ENCODE assay signal across 39 cellular contexts in genomic region chr6:40015530-40015929, GRCh38.
"Had no signal": no experiment of that assay in that cellular context is flagged by ENCODE, and none has a peak within 500 bp of the region (broad histone marks: within the 10 kb centered on the region; RNA-seq: fewer than 3 reads in every experiment).

No MANE protein-coding gene starts in this region.

- H3K4me3 Mint-ChIP-seq: activated naive CD4-positive, alpha-beta T cell treated with anti-CD3 and anti-CD28 coated beads for 36 hours; activated naive CD4-positive, alpha-beta T cell treated with anti-CD3 and anti-CD28 coated beads, Interleukin-2, amount 10 ng/mL, durations not matched to agents 7 days and 5 days; activated naive CD4-positive, alpha-beta T cell treated with anti-CD3 and anti-CD28 coated beads, Interleukin-2, amount 50 U/mL, for 24 hours; activated naive CD8-positive, alpha-beta T cell; activated naive CD8-positive, alpha-beta T cell treated with anti-CD3 and anti-CD28 coated beads for 36 hours; activated naive CD8-positive, alpha-beta T cell treated with anti-CD3 and anti-CD28 coated beads, Interleukin-2, amount 10 ng/mL, durations not matched to agents 7 days and 5 days; activated T-cell treated with anti-CD3 and anti-CD28 coated beads, Interleukin-2, amount 50 U/mL, for 24 hours; activated T-cell treated with anti-CD3 and anti-CD28 coated beads, Interleukin-2, amount 50 U/mL, for 4 hours; activated T-cell treated with anti-CD3 and anti-CD28 coated beads, Interleukin-2, amount 50 U/mL, for 72 hours; activated T-helper 1 cell treated with anti-CD3 and anti-CD28 coated beads, Interleukin-12 subunit alpha, Interleukin-12 subunit beta, Interleukin-2, Interleukin-4 antibody, amounts not matched to agents 30 ng/mL and 10 ng/mL and 1 ng/mL, durations not matched to agents 14 hours and 24 hours and 36 hours; activated T-helper 17 cell treated with anti-CD3 and anti-CD28 coated beads, Interleukin-2, amount 50 U/mL, for 72 hours; brain; central memory CD8-positive, alpha-beta T cell had no signal

- H3K27ac Mint-ChIP-seq: activated naive CD4-positive, alpha-beta T cell treated with anti-CD3 and anti-CD28 coated beads for 36 hours; activated naive CD4-positive, alpha-beta T cell treated with anti-CD3 and anti-CD28 coated beads, Interleukin-2, amount 10 ng/mL, durations not matched to agents 7 days and 5 days; activated naive CD4-positive, alpha-beta T cell treated with anti-CD3 and anti-CD28 coated beads, Interleukin-2, amount 50 U/mL, for 24 hours; activated naive CD4-positive, alpha-beta T cell treated with anti-CD3 and anti-CD28 coated beads, Interleukin-2, amount 50 U/mL, for 72 hours; activated naive CD8-positive, alpha-beta T cell; activated naive CD8-positive, alpha-beta T cell treated with anti-CD3 and anti-CD28 coated beads for 36 hours; activated naive CD8-positive, alpha-beta T cell treated with anti-CD3 and anti-CD28 coated beads, Interleukin-2, amount 10 ng/mL, durations not matched to agents 7 days and 5 days; activated T-cell treated with anti-CD3 and anti-CD28 coated beads, Interleukin-2, amount 50 U/mL, for 24 hours; activated T-cell treated with anti-CD3 and anti-CD28 coated beads, Interleukin-2, amount 50 U/mL, for 72 hours; activated T-helper 1 cell treated with anti-CD3 and anti-CD28 coated beads, Interleukin-12 subunit alpha, Interleukin-12 subunit beta, Interleukin-2, Interleukin-4 antibody, amounts not matched to agents 30 ng/mL and 10 ng/mL and 1 ng/mL, durations not matched to agents 14 hours and 24 hours and 36 hours; activated T-helper 17 cell treated with anti-CD3 and anti-CD28 coated beads, Interleukin-2, amount 50 U/mL, for 72 hours; activated T-helper 2 cell treated with anti-CD3 and anti-CD28 coated beads, Interferon-gamma antibody, Interleukin-2, Interleukin-4, amounts not matched to agents 10 μg/mL and 5 μg/mL and 100 μg/mL, durations not matched to agents 14 hours and 24 hours and 36 hours; brain had no signal

- DNase-seq: activated effector memory CD4-positive, alpha-beta T cell treated with anti-CD3 and anti-CD28 coated beads, Interleukin-2, amount 50 U/mL, for 16 hours; activated effector memory CD4-positive, alpha-beta T cell treated with Interleukin-2 at 50 U/mL for 16 hours; activated gamma-delta T cell; activated gamma-delta T cell treated with Interleukin-2 at 50 U/mL for 16 hours; activated naive CD4-positive, alpha-beta T cell; activated naive CD4-positive, alpha-beta T cell treated with anti-CD3 and anti-CD28 coated beads for 36 hours; activated naive CD4-positive, alpha-beta T cell treated with anti-CD3 and anti-CD28 coated beads, Interleukin-2, amount 10 ng/mL, durations not matched to agents 7 days and 5 days; activated naive CD4-positive, alpha-beta T cell treated with anti-CD3 and anti-CD28 coated beads, Interleukin-2, amount 50 U/mL, for 16 hours; activated naive CD4-positive, alpha-beta T cell treated with Interleukin-2 at 50 U/mL for 16 hours; activated naive CD8-positive, alpha-beta T cell treated with anti-CD3 and anti-CD28 coated beads for 36 hours; activated naive CD8-positive, alpha-beta T cell treated with anti-CD3 and anti-CD28 coated beads, Interleukin-2, amount 10 ng/mL, durations not matched to agents 7 days and 5 days; activated T-cell treated with anti-CD3 and anti-CD28 coated beads, Interleukin-2, amount 50 U/mL, for 1 hour; activated T-cell treated with anti-CD3 and anti-CD28 coated beads, Interleukin-2, amount 50 U/mL, for 24 hours; activated T-cell treated with anti-CD3 and anti-CD28 coated beads, Interleukin-2, amount 50 U/mL, for 4 hours; activated T-cell treated with anti-CD3 and anti-CD28 coated beads, Interleukin-2, amount 50 U/mL, for 48 hours; activated T-cell treated with anti-CD3 and anti-CD28 coated beads, Interleukin-2, amount 50 U/mL, for 72 hours; adrenal gland; amniotic stem cell; amygdala; anterior cingulate cortex; aorta; body of pancreas; brain microvascular endothelial cell; caudate nucleus; central memory CD4-positive, alpha-beta T cell; cerebellar nuclear complex had no signal

- H3K4me1 ChIP-seq: adrenal gland, ascending aorta, body of pancreas, breast epithelium had no signal

- H3K27ac ChIP-seq: adrenal gland, ascending aorta, body of pancreas, brain microvascular endothelial cell, breast epithelium, cardiac muscle cell had no signal

- H3K4me3 ChIP-seq: adrenal gland, ascending aorta, body of pancreas, breast epithelium, cardiac muscle cell had no signal

- ATAC-seq: activated naive CD4-positive, alpha-beta T cell treated with anti-CD3 and anti-CD28 coated beads, Interleukin-2, amount 50 U/mL, for 72 hours; activated T-cell treated with anti-CD3 and anti-CD28 coated beads, Interleukin-2, amount 50 U/mL, for 4 hours; activated T-cell treated with anti-CD3 and anti-CD28 coated beads, Interleukin-2, amount 50 U/mL, for 72 hours; activated T-helper 17 cell treated with anti-CD3 and anti-CD28 coated beads, Interleukin-2, amount 50 U/mL, for 72 hours; body of pancreas had no signal

- H3K4me1 Mint-ChIP-seq: activated naive CD4-positive, alpha-beta T cell treated with anti-CD3 and anti-CD28 coated beads, Interleukin-2, amount 10 ng/mL, durations not matched to agents 7 days and 5 days; activated naive CD4-positive, alpha-beta T cell treated with anti-CD3 and anti-CD28 coated beads, Interleukin-2, amount 50 U/mL, for 24 hours; activated naive CD8-positive, alpha-beta T cell treated with anti-CD3 and anti-CD28 coated beads for 36 hours; activated naive CD8-positive, alpha-beta T cell treated with anti-CD3 and anti-CD28 coated beads, Interleukin-2, amount 10 ng/mL, durations not matched to agents 7 days and 5 days; activated T-helper 17 cell treated with anti-CD3 and anti-CD28 coated beads, Interleukin-2, amount 50 U/mL, for 72 hours; brain; central memory CD8-positive, alpha-beta T cell had no signal

- H3K36me3 Mint-ChIP-seq: activated naive CD4-positive, alpha-beta T cell treated with anti-CD3 and anti-CD28 coated beads, Interleukin-2, amount 10 ng/mL, durations not matched to agents 7 days and 5 days; activated naive CD8-positive, alpha-beta T cell; activated naive CD8-positive, alpha-beta T cell treated with anti-CD3 and anti-CD28 coated beads for 36 hours; activated naive CD8-positive, alpha-beta T cell treated with anti-CD3 and anti-CD28 coated beads, Interleukin-2, amount 10 ng/mL, durations not matched to agents 7 days and 5 days; brain had no signal

- H3K27me3 ChIP-seq: adrenal gland, ascending aorta, body of pancreas, brain microvascular endothelial cell, breast epithelium, cardiac muscle cell had no signal

- FAIRE-seq: astrocyte, bronchial epithelial cell had no signal

- H3K9me3 ChIP-seq: adrenal gland had no signal

- H3K27me3 Mint-ChIP-seq: activated naive CD4-positive, alpha-beta T cell treated with anti-CD3 and anti-CD28 coated beads, Interleukin-2, amount 10 ng/mL, durations not matched to agents 7 days and 5 days had no signal

- H3K36me3 ChIP-seq: adrenal gland, ascending aorta, brain microvascular endothelial cell, breast epithelium, cardiac muscle cell had no signal
